Comparison of ENCODE assay signal across 8 cellular contexts in the genomic region with DNA sequence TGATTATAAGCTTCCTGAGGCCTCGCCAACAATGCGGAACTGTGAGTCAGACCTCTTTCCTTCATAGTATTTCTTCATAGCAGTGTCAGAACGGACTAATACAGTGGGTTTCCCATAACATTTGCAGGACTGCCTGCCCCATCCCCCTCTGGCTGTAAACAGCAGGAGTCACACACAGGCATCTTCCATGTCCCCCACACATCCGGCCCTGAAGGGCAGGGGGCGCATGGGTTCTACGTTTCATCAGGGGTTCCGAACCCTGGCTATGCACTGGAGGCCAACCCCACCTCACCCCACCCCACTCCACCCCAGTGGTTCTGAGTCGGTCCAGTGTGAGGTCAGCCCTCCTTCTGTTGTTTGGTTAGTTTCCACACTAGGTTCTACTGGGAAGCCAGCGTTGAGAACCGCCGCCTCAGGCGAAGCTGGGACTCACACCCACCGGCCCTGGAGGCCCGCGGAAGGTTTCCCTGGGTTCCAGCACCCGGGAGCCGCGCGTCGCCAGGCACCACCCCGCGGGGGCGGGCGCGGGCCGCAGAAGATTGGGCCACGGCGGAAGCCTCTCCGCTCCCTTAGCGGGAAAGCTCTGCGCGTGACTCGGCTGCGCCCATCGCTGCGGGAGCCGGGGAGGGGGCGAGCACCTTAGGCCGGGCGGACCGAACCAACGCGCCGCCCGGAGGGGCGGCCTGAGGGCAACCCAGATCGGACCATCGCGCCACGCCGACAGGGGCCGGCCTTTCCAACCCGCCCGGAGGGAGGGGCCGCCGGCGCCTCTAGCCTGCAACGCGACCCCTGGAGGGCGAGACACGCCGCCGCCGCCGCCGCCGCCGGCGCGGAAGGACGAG. TPM values are rescaled to one million over a fixed set of nuclear protein-coding genes. Genes with fewer than 3 reads are reported as not detected.
DNase-seq lines count a peak whose midpoint lies in the region; ATAC-seq and TF ChIP-seq lines count a peak whose summit lies in the region.

Gene RUSC2 (plus strand): TSS at position 799 of the 842 bp plus-strand sequence. CDS start 56,411 bp downstream, outside the sequence.

- TF ChIP-seq CTCF in Caco-2 (IDR thresholded peaks at IDR 0.05; ENCODE audit: insufficient read depth in 1 of 2, low read depth in 1 of 2, low read length in 1 of 2, severe bottlenecking in 1 of 2, unreplicated experiment in 1 of 2) = peak; percentile 39 to 62

- H3K4me3 ChIP-seq in Caco-2 (ENCODE audit: low read depth, low read length) = peak within 1 kb of the TSS; percentile 52

- H3K27me3 ChIP-seq in Caco-2 (replicated peaks; ENCODE audit: control insufficient read depth, insufficient read depth, low read length) = no peaks in the 10 kb centered on the region

- no peaks in the 10 kb centered on the region for H3K27me3 Mint-ChIP-seq in Caco-2 (ENCODE audit: insufficient read depth, unreplicated experiment)

- POLR2A ChIA-PET in Caco-2 (lab: Charles Lee) = interaction anchor here (0.8 to 1.6 kb wide), 5 partner anchors 22 to 259 kb away, joined by 3 to 12 read pairs (median 8); no protein-coding TSS in a partner anchor

- intact Hi-C loops in Caco-2 (cut with micrococcal nuclease; ENCODE audit: unreplicated experiment) = loop anchor here (1.0 to 10.0 kb wide), 8 partner anchors 22 to 378 kb away; partner anchors contain the start of genes CREB3, TESK1 and TLN1

- CTCF ChIA-PET in Caco-2 (lab: Charles Lee) = interaction anchor here (0.5 to 2.5 kb wide), 13 partner anchors 17 to 353 kb away, joined by 3 to 27 read pairs (median 5); partner anchors contain the start of gene UNC13B

- no peaks in the 10 kb centered on the region for H3K9me3 Mint-ChIP-seq in Caco-2 (ENCODE audit: unreplicated experiment)

- DNase-seq in Caco-2 (peak; percentile 91 to 94), NCI-H774 (lab: John Stamatoyannopoulos, UW) (peak; percentile 89), activated T-cell treated with anti-CD3 and anti-CD28 coated beads for 48 hours (ENCODE audit: low read depth) (peak; percentile 63), epithelial cell of prostate (ENCODE audit: low read depth, low spot score) (peak; percentile 39), mesenteric fat pad (ENCODE audit: low spot score) (peak; percentile 94)
- peak; percentile 39 to 43 for DNase-seq in stimulated activated CD8-positive, alpha-beta memory T cell treated with anti-CD3 and anti-CD28 coated beads, Interleukin-15, amount 100 ng/mL, for 48 hours (ENCODE audit: low read depth in 2 of 2)

- ATAC-seq in HG03432 (IDR thresholded peaks at IDR 0.05; ENCODE audit: unreplicated experiment) (peak; percentile 48), HG03097 (IDR thresholded peaks at IDR 0.05; ENCODE audit: low FRiP score, unreplicated experiment) (no peak)

- peaks cover 25% of the 10 kb centered on the region for H3K36me3 Mint-ChIP-seq in Caco-2 (ENCODE audit: insufficient read depth, unreplicated experiment)

- H3K4me1 Mint-ChIP-seq in Caco-2 (ENCODE audit: low read depth, unreplicated experiment) = peaks cover 26% of the 10 kb centered on the region

- BruUV-seq in Caco-2 (replicated peaks; lab: Mats Ljungman, UMichigan) = no TSS peak

- peak within 1 kb of the TSS; percentile 93 for H3K27ac Mint-ChIP-seq in Caco-2 (ENCODE audit: unreplicated experiment)

- H3K4me3 Mint-ChIP-seq in Caco-2 (ENCODE audit: unreplicated experiment) = peak within 1 kb of the TSS; percentile 97

- no peaks in the 10 kb centered on the region for H3K9me3 ChIP-seq in Caco-2

- H3K4me1 ChIP-seq in Caco-2 = peaks cover 18% of the 10 kb centered on the region

- H3K36me3 ChIP-seq in Caco-2 (ENCODE audit: control insufficient read depth, insufficient read depth, low read length) = no peaks in the 10 kb centered on the region

- H3K27ac ChIP-seq in epithelial cell of prostate = peak within 1 kb of the TSS; percentile 86

RNA-seq across cellular contexts. Expression of gene RUSC2, which starts in this region (rescaled TPM):
- total RNA-seq in Caco-2 (2022) = 13.0 and 13.5 TPM in 2 replicates
- total RNA-seq in mesenteric fat pad = 40.2 TPM

Comparison
In these comparisons a context has a peak if more than half of its experiments do, and no peak if none do; other contexts are left out.
1. DNase-seq: peak in every context shown above with its lines; median percentile 94 in mesenteric fat pad; 92 in Caco-2; 89 in NCI-H774; 63 in activated T-cell treated with anti-CD3 and anti-CD28 coated beads for 48 hours; 41 in stimulated activated CD8-positive, alpha-beta memory T cell treated with anti-CD3 and anti-CD28 coated beads, Interleukin-15, amount 100 ng/mL, for 48 hours; 39 in epithelial cell of prostate.